In genomic region chr6:27592481-27593199, GRCh38 we compare ENCODE assay signal across 1 cellular context.
TF ChIP-seq lines count a peak whose summit lies in the region.

No MANE protein-coding gene starts in this region.

TF ChIP-seq in K562, 482 proteins besides CTCF, POLR2A, EP300 and RAD21 (continued from another document and continues in another):
- TF ChIP-seq RHOXF2B (CRISPR knock-in tag; conservative IDR thresholded peaks at IDR 0.05), result no peak
- TF ChIP-seq GTF2F1 (IDR thresholded peaks at IDR 0.05; ENCODE audit: low read depth, low read length), result no peak
- TF ChIP-seq HMG20B (CRISPR knock-in tag; IDR thresholded peaks at IDR 0.05), result no peak
- no peak for TF ChIP-seq BCL6 (CRISPR knock-in tag; IDR thresholded peaks at IDR 0.05)
- TF ChIP-seq ZNF79 (CRISPR knock-in tag; IDR thresholded peaks at IDR 0.05; ENCODE audit: low read depth), result no peak; the same call in 1 of the 2 replicates
- TF ChIP-seq FOXK1 (CRISPR knock-in tag; IDR thresholded peaks at IDR 0.05; ENCODE audit: borderline replicate concordance), result no peak
- TF ChIP-seq ZNF184 (CRISPR knock-in tag; IDR thresholded peaks at IDR 0.05), result no peak
- TF ChIP-seq PHF20 (IDR thresholded peaks at IDR 0.05; ENCODE audit: partially characterized antibody), result peak; percentile 76
- peak; percentile 81 to 94; a peak in 3 of 4 replicates for TF ChIP-seq RCOR1 (IDR thresholded peaks at IDR 0.05; ENCODE audit: borderline replicate concordance in 1 of 2, low read depth in 2 of 2, low read length in 2 of 2)
- peak; percentile 27; the same call in 1 of the 2 replicates for TF ChIP-seq ZNF76 (CRISPR knock-in tag; IDR thresholded peaks at IDR 0.05; ENCODE audit: borderline replicate concordance)
- peak; percentile 96 for TF ChIP-seq ZBTB8A (IDR thresholded peaks at IDR 0.05; ENCODE audit: partially characterized antibody)
- TF ChIP-seq, protein P1, sequence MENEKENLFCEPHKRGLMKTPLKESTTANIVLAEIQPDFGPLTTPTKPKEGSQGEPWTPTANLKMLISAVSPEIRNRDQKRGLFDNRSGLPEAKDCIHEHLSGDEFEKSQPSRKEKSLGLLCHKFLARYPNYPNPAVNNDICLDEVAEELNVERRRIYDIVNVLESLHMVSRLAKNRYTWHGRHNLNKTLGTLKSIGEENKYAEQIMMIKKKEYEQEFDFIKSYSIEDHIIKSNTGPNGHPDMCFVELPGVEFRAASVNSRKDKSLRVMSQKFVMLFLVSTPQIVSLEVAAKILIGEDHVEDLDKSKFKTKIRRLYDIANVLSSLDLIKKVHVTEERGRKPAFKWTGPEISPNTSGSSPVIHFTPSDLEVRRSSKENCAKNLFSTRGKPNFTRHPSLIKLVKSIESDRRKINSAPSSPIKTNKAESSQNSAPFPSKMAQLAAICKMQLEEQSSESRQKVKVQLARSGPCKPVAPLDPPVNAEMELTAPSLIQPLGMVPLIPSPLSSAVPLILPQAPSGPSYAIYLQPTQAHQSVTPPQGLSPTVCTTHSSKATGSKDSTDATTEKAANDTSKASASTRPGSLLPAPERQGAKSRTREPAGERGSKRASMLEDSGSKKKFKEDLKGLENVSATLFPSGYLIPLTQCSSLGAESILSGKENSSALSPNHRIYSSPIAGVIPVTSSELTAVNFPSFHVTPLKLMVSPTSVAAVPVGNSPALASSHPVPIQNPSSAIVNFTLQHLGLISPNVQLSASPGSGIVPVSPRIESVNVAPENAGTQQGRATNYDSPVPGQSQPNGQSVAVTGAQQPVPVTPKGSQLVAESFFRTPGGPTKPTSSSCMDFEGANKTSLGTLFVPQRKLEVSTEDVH (IDR thresholded peaks at IDR 0.05; ENCODE audit: low read depth, partially characterized antibody), result peak; percentile 51
- TF ChIP-seq ZNF311 (CRISPR knock-in tag; IDR thresholded peaks at IDR 0.05), result no peak
- TF ChIP-seq, protein P2, sequence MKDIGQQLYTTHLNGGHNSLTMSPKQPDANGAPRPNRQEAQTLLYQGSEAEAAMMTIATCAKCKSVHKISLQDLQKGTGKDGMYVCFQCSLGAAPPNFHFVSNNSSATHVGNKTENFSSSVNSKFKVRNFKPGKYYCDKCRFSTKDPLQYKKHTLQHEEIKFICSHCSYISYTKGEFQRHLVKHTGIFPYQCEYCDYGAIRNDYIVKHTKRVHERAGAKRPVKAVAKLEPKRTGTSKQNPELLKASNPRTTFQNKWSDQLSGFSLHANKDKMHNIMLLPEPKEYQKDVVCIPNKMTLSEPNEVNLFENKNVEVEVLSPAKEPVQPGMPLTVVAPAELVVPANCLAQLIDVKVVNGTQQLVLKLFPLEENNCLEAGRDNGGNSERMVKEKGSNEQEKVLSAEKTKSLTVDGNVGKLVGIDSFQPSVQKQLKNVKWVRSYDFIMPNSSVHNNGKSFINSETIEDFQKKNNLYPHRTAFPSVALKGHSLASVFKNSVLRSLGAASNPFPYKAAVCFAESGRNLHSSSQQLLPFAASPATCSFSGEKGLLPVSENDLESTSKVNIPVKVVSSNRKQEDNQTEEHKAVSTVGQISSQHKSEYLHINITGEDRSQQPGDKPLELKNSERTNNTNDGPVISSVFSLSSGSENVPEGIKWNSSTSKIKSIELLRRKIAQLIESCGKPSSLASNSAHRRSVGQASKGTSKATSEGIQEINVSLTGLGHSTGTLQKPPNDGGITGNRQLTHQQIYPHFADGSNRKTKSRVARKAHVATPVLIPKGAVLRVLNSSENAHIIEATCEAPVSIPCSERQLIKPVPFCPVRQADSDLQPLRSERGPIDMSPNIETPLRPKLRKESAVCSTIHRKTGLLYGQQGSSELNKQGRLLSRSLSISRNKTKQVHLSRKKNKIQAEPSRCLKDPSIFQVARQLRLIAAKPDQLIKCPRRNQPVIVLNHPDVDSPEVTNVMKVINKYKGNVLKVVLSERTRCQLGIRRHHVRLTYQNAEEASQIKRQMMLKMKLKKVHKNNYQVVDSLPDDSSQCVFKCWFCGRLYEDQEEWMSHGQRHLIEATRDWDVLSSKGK (CRISPR knock-in tag; IDR thresholded peaks at IDR 0.05), result no peak
- TF ChIP-seq, protein P3, sequence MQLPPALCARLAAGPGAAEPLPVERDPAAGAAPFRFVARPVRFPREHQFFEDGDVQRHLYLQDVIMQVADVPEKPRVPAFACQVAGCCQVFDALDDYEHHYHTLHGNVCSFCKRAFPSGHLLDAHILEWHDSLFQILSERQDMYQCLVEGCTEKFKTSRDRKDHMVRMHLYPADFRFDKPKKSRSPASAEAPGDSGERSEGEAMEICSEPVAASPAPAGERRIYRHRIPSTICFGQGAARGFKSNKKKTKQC (CRISPR knock-in tag; IDR thresholded peaks at IDR 0.05), result no peak
- TF ChIP-seq, protein P4, sequence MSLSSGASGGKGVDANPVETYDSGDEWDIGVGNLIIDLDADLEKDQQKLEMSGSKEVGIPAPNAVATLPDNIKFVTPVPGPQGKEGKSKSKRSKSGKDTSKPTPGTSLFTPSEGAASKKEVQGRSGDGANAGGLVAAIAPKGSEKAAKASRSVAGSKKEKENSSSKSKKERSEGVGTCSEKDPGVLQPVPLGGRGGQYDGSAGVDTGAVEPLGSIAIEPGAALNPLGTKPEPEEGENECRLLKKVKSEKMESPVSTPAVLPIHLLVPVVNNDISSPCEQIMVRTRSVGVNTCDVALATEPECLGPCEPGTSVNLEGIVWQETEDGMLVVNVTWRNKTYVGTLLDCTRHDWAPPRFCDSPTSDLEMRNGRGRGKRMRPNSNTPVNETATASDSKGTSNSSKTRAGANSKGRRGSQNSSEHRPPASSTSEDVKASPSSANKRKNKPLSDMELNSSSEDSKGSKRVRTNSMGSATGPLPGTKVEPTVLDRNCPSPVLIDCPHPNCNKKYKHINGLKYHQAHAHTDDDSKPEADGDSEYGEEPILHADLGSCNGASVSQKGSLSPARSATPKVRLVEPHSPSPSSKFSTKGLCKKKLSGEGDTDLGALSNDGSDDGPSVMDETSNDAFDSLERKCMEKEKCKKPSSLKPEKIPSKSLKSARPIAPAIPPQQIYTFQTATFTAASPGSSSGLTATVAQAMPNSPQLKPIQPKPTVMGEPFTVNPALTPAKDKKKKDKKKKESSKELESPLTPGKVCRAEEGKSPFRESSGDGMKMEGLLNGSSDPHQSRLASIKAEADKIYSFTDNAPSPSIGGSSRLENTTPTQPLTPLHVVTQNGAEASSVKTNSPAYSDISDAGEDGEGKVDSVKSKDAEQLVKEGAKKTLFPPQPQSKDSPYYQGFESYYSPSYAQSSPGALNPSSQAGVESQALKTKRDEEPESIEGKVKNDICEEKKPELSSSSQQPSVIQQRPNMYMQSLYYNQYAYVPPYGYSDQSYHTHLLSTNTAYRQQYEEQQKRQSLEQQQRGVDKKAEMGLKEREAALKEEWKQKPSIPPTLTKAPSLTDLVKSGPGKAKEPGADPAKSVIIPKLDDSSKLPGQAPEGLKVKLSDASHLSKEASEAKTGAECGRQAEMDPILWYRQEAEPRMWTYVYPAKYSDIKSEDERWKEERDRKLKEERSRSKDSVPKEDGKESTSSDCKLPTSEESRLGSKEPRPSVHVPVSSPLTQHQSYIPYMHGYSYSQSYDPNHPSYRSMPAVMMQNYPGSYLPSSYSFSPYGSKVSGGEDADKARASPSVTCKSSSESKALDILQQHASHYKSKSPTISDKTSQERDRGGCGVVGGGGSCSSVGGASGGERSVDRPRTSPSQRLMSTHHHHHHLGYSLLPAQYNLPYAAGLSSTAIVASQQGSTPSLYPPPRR (CRISPR knock-in tag; IDR thresholded peaks at IDR 0.05; ENCODE audit: borderline replicate concordance), result peak; percentile 84
- TF ChIP-seq CHD7 (IDR thresholded peaks at IDR 0.05; ENCODE audit: low read depth, low read length), result no peak
- no peak for TF ChIP-seq ZNF778 (CRISPR knock-in tag; IDR thresholded peaks at IDR 0.05)
- TF ChIP-seq STAT6 (CRISPR knock-in tag; IDR thresholded peaks at IDR 0.05), result no peak
- peak; percentile 77 for TF ChIP-seq NUFIP1 (IDR thresholded peaks at IDR 0.05; ENCODE audit: partially characterized antibody)
- TF ChIP-seq SRSF7 (optimal IDR thresholded peaks at IDR 0.05; ENCODE audit: low read depth, low read length), result no peak
- TF ChIP-seq RBM22 (IDR thresholded peaks at IDR 0.05; ENCODE audit: low read depth, low read length, poor library complexity, severe bottlenecking), result peak; percentile 66
- 0 out of 2 replicates have a peak, but pooled peaks have one; percentile 6 for TF ChIP-seq FOXO4 (CRISPR knock-in tag; IDR thresholded peaks at IDR 0.05)
- TF ChIP-seq TRIM28 (IDR thresholded peaks at IDR 0.05), result peak; percentile 77
- peak; percentile 68 for TF ChIP-seq BDP1 (IDR thresholded peaks at IDR 0.05; ENCODE audit: insufficient read depth, insufficient read length)
